10 cellular contexts compared by ENCODE assay signal in genomic region chr7:7564323-7564780, GRCh38. TPM values are rescaled to one million over a fixed set of nuclear protein-coding genes. Genes with fewer than 3 reads are reported as not detected.
DNase-seq lines count a peak whose midpoint lies in the region; ATAC-seq and TF ChIP-seq lines count a peak whose summit lies in the region.
"Had no signal": no experiment of that assay in that cellular context is flagged by ENCODE, and none has a peak within 500 bp of the region (broad histone marks: within the 10 kb centered on the region; RNA-seq: fewer than 3 reads in every experiment).

No MANE protein-coding gene starts in this region.

- no peak overlapping the region for H3K4me3 Mint-ChIP-seq in stimulated activated naive CD8-positive, alpha-beta T cell treated with anti-CD3 and anti-CD28 coated beads, Interleukin-15, amount 100 ng/mL, for 72 hours
- H3K4me3 Mint-ChIP-seq: activated CD4-positive, alpha-beta T cell treated with anti-CD3 and anti-CD28 coated beads for 36 hours had no signal

- DNase-seq in NOMO-1 treated with DMSO at 0.1 percent for 48 hours (lab: John Stamatoyannopoulos, UW; ENCODE audit: unreplicated experiment), result peak; percentile 47
- DNase-seq in NOMO-1 treated with dmso at 0.1 percent for 144 hours (lab: John Stamatoyannopoulos, UW; ENCODE audit: unreplicated experiment), result no peak
- DNase-seq in SKM-1 (lab: John Stamatoyannopoulos, UW; ENCODE audit: unreplicated experiment), result peak; percentile 3
- DNase-seq in fibroblast of peridontal ligament (ENCODE audit: extremely low read depth), result peak; percentile 56
- no peak for DNase-seq in upper lobe of left lung
- DNase-seq in NCI-H1436 (lab: John Stamatoyannopoulos, UW), result no peak
- no peak for DNase-seq in stimulated activated naive CD8-positive, alpha-beta T cell treated with anti-CD3 and anti-CD28 coated beads, Interleukin-15, amount 100 ng/mL, for 72 hours
- DNase-seq in HuH-7 (ENCODE audit: low spot score), result no peak
- DNase-seq: NCI-H526 had no signal

- no peaks in the 10 kb centered on the region for H3K27me3 ChIP-seq in upper lobe of left lung

- H3K4me1 Mint-ChIP-seq in stimulated activated naive CD8-positive, alpha-beta T cell treated with anti-CD3 and anti-CD28 coated beads, Interleukin-15, amount 100 ng/mL, for 72 hours, result peaks cover 15% of the 10 kb centered on the region

- H3K4me3 ChIP-seq in upper lobe of left lung, result no peak overlapping the region

- peaks cover 17 to 38% (median 30%) of the 10 kb centered on the region in 4 donors for H3K4me1 ChIP-seq in upper lobe of left lung

- no peak for TF ChIP-seq POLR2A in upper lobe of left lung (IDR thresholded peaks at IDR 0.05)

- 93 to 94% methylated on average over 3 of the region's 3 CpGs for WGBS in upper lobe of left lung, 2 donors

- no peaks in the 10 kb centered on the region for H3K27me3 Mint-ChIP-seq in stimulated activated naive CD8-positive, alpha-beta T cell treated with anti-CD3 and anti-CD28 coated beads, Interleukin-15, amount 100 ng/mL, for 72 hours
- H3K27me3 Mint-ChIP-seq: activated CD4-positive, alpha-beta T cell treated with anti-CD3 and anti-CD28 coated beads for 36 hours had no signal

- no peak for TF ChIP-seq EP300 in upper lobe of left lung (IDR thresholded peaks at IDR 0.05)

- no peaks in the 10 kb centered on the region for H3K9me3 ChIP-seq in upper lobe of left lung

- no peak for ATAC-seq in upper lobe of left lung (ENCODE audit: low FRiP score in 2 of 2)
- no peak for ATAC-seq in stimulated activated naive CD8-positive, alpha-beta T cell treated with anti-CD3 and anti-CD28 coated beads, Interleukin-15, amount 100 ng/mL, for 72 hours

- no peaks in the 10 kb centered on the region for H3K36me3 ChIP-seq in upper lobe of left lung

- H3K9me3 Mint-ChIP-seq in stimulated activated naive CD8-positive, alpha-beta T cell treated with anti-CD3 and anti-CD28 coated beads, Interleukin-15, amount 100 ng/mL, for 72 hours, result peaks cover 0 to 6% of the 10 kb centered on the region in 2 donors

- no peak for TF ChIP-seq CTCF in upper lobe of left lung (IDR thresholded peaks at IDR 0.05)

- H3K27ac Mint-ChIP-seq in stimulated activated naive CD8-positive, alpha-beta T cell treated with anti-CD3 and anti-CD28 coated beads, Interleukin-15, amount 100 ng/mL, for 72 hours, result no peak overlapping the region
- H3K27ac Mint-ChIP-seq: activated CD4-positive, alpha-beta T cell treated with anti-CD3 and anti-CD28 coated beads for 36 hours had no signal

- peak overlapping the region in 3 of 4 donors; percentile 4 to 32 (median 27) for H3K27ac ChIP-seq in upper lobe of left lung

RNA-seq across cellular contexts. Expression of gene MIOS, which starts 2.3 kb away (rescaled TPM):
- 10 to 100 TPM; 14.0 to 47.6 (median 27.7) TPM for total RNA-seq in upper lobe of left lung

RNA-seq across cellular contexts. Expression of gene COL28A1, which starts 28.7 kb away (rescaled TPM):
- 10 to 100 TPM in 1 of 6 donors, 1 to 10 TPM in 5; 1.5 to 14.7 (median 4.3) TPM for total RNA-seq in upper lobe of left lung
- total RNA-seq: activated CD4-positive, alpha-beta T cell treated with anti-CD3 and anti-CD28 coated beads for 36 hours had no signal

Comparison
In these comparisons a context has a peak if more than half of its experiments do, and no peak if none do; other contexts are left out.
1. DNase-seq: peak in NOMO-1 treated with DMSO at 0.1 percent for 48 hours (single experiment), SKM-1 (single experiment) and fibroblast of peridontal ligament (single experiment); none in NOMO-1 treated with dmso at 0.1 percent for 144 hours (single experiment), upper lobe of left lung (0 of 2), NCI-H1436 (single experiment), stimulated activated naive CD8-positive, alpha-beta T cell treated with anti-CD3 and anti-CD28 coated beads, Interleukin-15, amount 100 ng/mL, for 72 hours (0 of 2) and HuH-7 (single experiment).